Comparison of ENCODE assay signal across 9 cellular contexts in genomic region chr19:17406039-17406886, GRCh38. TPM values are rescaled to one million over a fixed set of nuclear protein-coding genes. Genes with fewer than 3 reads are reported as not detected.
A peak's percentile ranks its signal among the peaks of the same experiment; 100 is the strongest.
DNase-seq lines count a peak whose midpoint lies in the region; ATAC-seq and TF ChIP-seq lines count a peak whose summit lies in the region.
"Had no signal": no experiment of that assay in that cellular context is flagged by ENCODE, and none has a peak within 500 bp of the region (broad histone marks: within the 10 kb centered on the region; RNA-seq: fewer than 3 reads in every experiment).

No MANE protein-coding gene starts in this region.

- H3K23ac ChIP-seq in mesendoderm (ENCODE audit: low read length) = no peak overlapping the region

- H3K27ac ChIP-seq in mesendoderm (ENCODE audit: low read depth, low read length) = no peak overlapping the region
- peak overlapping the region; percentile 83 for H3K27ac ChIP-seq in vagina
- H3K27ac ChIP-seq in foreskin keratinocyte = no peak overlapping the region
- H3K27ac ChIP-seq: C4-2B had no signal

- peak overlapping the region; percentile 75 for H3K56ac ChIP-seq in mesendoderm (ENCODE audit: low read length)

- no peak overlapping the region for H3K18ac ChIP-seq in mesendoderm (ENCODE audit: low read length)

- ATAC-seq in activated naive CD8-positive, alpha-beta T cell treated with anti-CD3 and anti-CD28 coated beads, Interleukin-2, amount 10 ng/mL, durations not matched to agents 7 days and 5 days (ENCODE audit: low read depth) = peak; percentile 20
- no peak for ATAC-seq in foreskin keratinocyte

- H3K36me3 Mint-ChIP-seq in activated CD4-positive, alpha-beta T cell treated with anti-CD3 and anti-CD28 coated beads, Interleukin-2, amount 10 ng/mL, durations not matched to agents 7 days and 5 days (ENCODE audit: low read depth) = peaks cover 35% of the 10 kb centered on the region
- H3K36me3 Mint-ChIP-seq in activated naive CD8-positive, alpha-beta T cell treated with anti-CD3 and anti-CD28 coated beads, Interleukin-2, amount 10 ng/mL, durations not matched to agents 7 days and 5 days = peaks cover 18% of the 10 kb centered on the region

- peak; percentile 44 for DNase-seq in activated CD4-positive, alpha-beta T cell treated with anti-CD3 and anti-CD28 coated beads, Interleukin-2, amount 10 ng/mL, durations not matched to agents 7 days and 5 days
- no peak for DNase-seq in activated CD4-positive, alpha-beta T cell treated with anti-CD3 and anti-CD28 coated beads for 4 hours
- DNase-seq in Jurkat, Clone E6-1 (ENCODE audit: low read depth, low spot score) = peak; percentile 37
- peak; percentile 68 for DNase-seq in activated naive CD8-positive, alpha-beta T cell treated with anti-CD3 and anti-CD28 coated beads, Interleukin-2, amount 10 ng/mL, durations not matched to agents 7 days and 5 days
- DNase-seq in mesendoderm (no peak), vagina (ENCODE audit: extremely low spot score in 2 of 2) (no peak), foreskin keratinocyte (no peak)
- no peak for DNase-seq in effector CD8-positive, alpha-beta T cell (lab: John Stamatoyannopoulos, UW)

- H3K4ac ChIP-seq in mesendoderm (ENCODE audit: low read depth, low read length) = no peak overlapping the region

- CTCF ChIA-PET in activated CD4-positive, alpha-beta T cell treated with anti-CD3 and anti-CD28 coated beads, Interleukin-2, amount 10 ng/mL, durations not matched to agents 7 days and 5 days (lab: Charles Lee) = interaction anchor here (0.7 to 1.4 kb wide), 8 partner anchors 9 to 453 kb away, joined by 3 to 4 read pairs (median 3); partner anchors contain the start of genes MRPL34, MVB12A and RPL18A

- H3K27ac Mint-ChIP-seq in activated CD4-positive, alpha-beta T cell treated with anti-CD3 and anti-CD28 coated beads, Interleukin-2, amount 10 ng/mL, durations not matched to agents 7 days and 5 days = peak overlapping the region; percentile 95
- peak overlapping the region; percentile 91 for H3K27ac Mint-ChIP-seq in activated naive CD8-positive, alpha-beta T cell treated with anti-CD3 and anti-CD28 coated beads, Interleukin-2, amount 10 ng/mL, durations not matched to agents 7 days and 5 days

- no peak overlapping the region for H2BK120ac ChIP-seq in mesendoderm (ENCODE audit: low read depth, low read length)

- H2AK5ac ChIP-seq in mesendoderm (ENCODE audit: low read length) = no peak overlapping the region

- TF ChIP-seq CTCF in vagina (IDR thresholded peaks at IDR 0.05) (no peak), foreskin keratinocyte (conservative IDR thresholded peaks at IDR 0.05) (no peak)

- H4K5ac ChIP-seq in mesendoderm (ENCODE audit: low read length) = no peak overlapping the region

- H3K4me3 Mint-ChIP-seq in activated CD4-positive, alpha-beta T cell treated with anti-CD3 and anti-CD28 coated beads, Interleukin-2, amount 10 ng/mL, durations not matched to agents 7 days and 5 days = peak overlapping the region; percentile 96
- H3K4me3 Mint-ChIP-seq in activated naive CD8-positive, alpha-beta T cell treated with anti-CD3 and anti-CD28 coated beads, Interleukin-2, amount 10 ng/mL, durations not matched to agents 7 days and 5 days = peak overlapping the region; percentile 89

- no peak for TF ChIP-seq POLR2A in vagina (IDR thresholded peaks at IDR 0.05)

- H3K27me3 Mint-ChIP-seq in activated CD4-positive, alpha-beta T cell treated with anti-CD3 and anti-CD28 coated beads, Interleukin-2, amount 10 ng/mL, durations not matched to agents 7 days and 5 days = no peaks in the 10 kb centered on the region
- H3K27me3 Mint-ChIP-seq in activated naive CD8-positive, alpha-beta T cell treated with anti-CD3 and anti-CD28 coated beads, Interleukin-2, amount 10 ng/mL, durations not matched to agents 7 days and 5 days = no peaks in the 10 kb centered on the region

- H4K8ac ChIP-seq in mesendoderm (ENCODE audit: low read depth, low read length) = no peak overlapping the region

- H3K36me3 ChIP-seq in mesendoderm (ENCODE audit: control insufficient read depth, insufficient read depth, low read length) (no peaks in the 10 kb centered on the region), vagina (no peaks in the 10 kb centered on the region)

- no peak overlapping the region for H3K4me2 ChIP-seq in mesendoderm (ENCODE audit: low read length)

- no peak overlapping the region for H2BK5ac ChIP-seq in mesendoderm (ENCODE audit: low read length)

- H3K9me3 Mint-ChIP-seq in activated CD4-positive, alpha-beta T cell treated with anti-CD3 and anti-CD28 coated beads, Interleukin-2, amount 10 ng/mL, durations not matched to agents 7 days and 5 days = no peaks in the 10 kb centered on the region
- no peaks in the 10 kb centered on the region for H3K9me3 Mint-ChIP-seq in activated naive CD8-positive, alpha-beta T cell treated with anti-CD3 and anti-CD28 coated beads, Interleukin-2, amount 10 ng/mL, durations not matched to agents 7 days and 5 days

- POLR2A ChIA-PET in activated CD4-positive, alpha-beta T cell treated with anti-CD3 and anti-CD28 coated beads, Interleukin-2, amount 10 ng/mL, durations not matched to agents 7 days and 5 days (lab: Charles Lee) = interaction anchor here (0.5 to 2.7 kb wide), 3 partner anchors 13 to 114 kb away, joined by 3 to 14 read pairs (median 3); partner anchors contain the start of gene MVB12A
- POLR2A ChIA-PET in activated naive CD8-positive, alpha-beta T cell treated with anti-CD3 and anti-CD28 coated beads, Interleukin-2, amount 10 ng/mL, durations not matched to agents 7 days and 5 days (lab: Charles Lee) = interaction anchor here (0.5 to 6.3 kb wide), 20 partner anchors 12 to 1139 kb away, joined by 3 to 64 read pairs (median 3); partner anchors contain the start of genes ANO8, CCDC194, DDA1 and MVB12A

- whole genome bisulfite sequencing in mesendoderm (ENCODE audit: extremely low coverage, insufficient coverage, low lambda C conversion rate) = no CpG with 5 or more reads among the region's 10 CpGs

- H3K27me3 ChIP-seq in mesendoderm (ENCODE audit: insufficient read depth, low read length, poor library complexity) (no peaks in the 10 kb centered on the region), vagina (no peaks in the 10 kb centered on the region), foreskin keratinocyte (no peaks in the 10 kb centered on the region)

- no peaks in the 10 kb centered on the region for H3K79me2 ChIP-seq in mesendoderm (ENCODE audit: control insufficient read depth, insufficient read depth, low read length)

- H3K9me3 ChIP-seq in vagina = no peaks in the 10 kb centered on the region

- H3K4me3 ChIP-seq in Jurkat, Clone E6-1 (ENCODE audit: low read length) = peak overlapping the region; percentile 63
- H3K4me3 ChIP-seq in mesendoderm (ENCODE audit: low read length) (no peak overlapping the region), vagina (peak overlapping the region; percentile 44 to 45)

- peaks cover 42% of the 10 kb centered on the region for H3K4me1 Mint-ChIP-seq in activated CD4-positive, alpha-beta T cell treated with anti-CD3 and anti-CD28 coated beads, Interleukin-2, amount 10 ng/mL, durations not matched to agents 7 days and 5 days
- H3K4me1 Mint-ChIP-seq in activated naive CD8-positive, alpha-beta T cell treated with anti-CD3 and anti-CD28 coated beads, Interleukin-2, amount 10 ng/mL, durations not matched to agents 7 days and 5 days = peaks cover 25% of the 10 kb centered on the region

- H3K4me1 ChIP-seq in mesendoderm (ENCODE audit: control insufficient read depth, low read depth, low read length) (peaks cover 3% of the 10 kb centered on the region), vagina (peaks cover 12% of the 10 kb centered on the region), foreskin keratinocyte (no peaks in the 10 kb centered on the region)

- intact Hi-C loops in vagina (cut with DNase I) = no loop called here

- no peak overlapping the region for H3K9ac ChIP-seq in mesendoderm (ENCODE audit: low read length)

- no peaks in the 10 kb centered on the region for H3K79me1 ChIP-seq in mesendoderm (ENCODE audit: low read length)

- no peak overlapping the region for H2BK15ac ChIP-seq in mesendoderm (replicated peaks; ENCODE audit: low read depth)

RNA-seq across cellular contexts. Expression of gene BST2, which starts 0.8 kb away (rescaled TPM):
- 100 to 1,000 TPM; 192 to 198 TPM for total RNA-seq in activated CD4-positive, alpha-beta T cell treated with anti-CD3 and anti-CD28 coated beads, Interleukin-2, amount 10 ng/mL, durations not matched to agents 7 days and 5 days
- not detected for polyA plus RNA-seq in Jurkat, Clone E6-1 (2012; ENCODE audit: insufficient read depth, insufficient read length)
- total RNA-seq in activated naive CD8-positive, alpha-beta T cell treated with anti-CD3 and anti-CD28 coated beads, Interleukin-2, amount 10 ng/mL, durations not matched to agents 7 days and 5 days = 100 to 1,000 TPM; 197 to 201 TPM
- polyA plus RNA-seq in mesendoderm (2013, experiment 1 of 2) = 4.3 TPM
- 4.1 TPM for polyA plus RNA-seq in mesendoderm (2013, experiment 2 of 2)
- total RNA-seq in vagina = 88.4 TPM
- 5.4 and 7.1 TPM in 2 replicates for total RNA-seq in foreskin keratinocyte
- polyA plus RNA-seq in foreskin keratinocyte = 10.9 and 17.5 TPM in 2 replicates

RNA-seq across cellular contexts. Expression of gene CCDC194, which starts 12.3 kb away (rescaled TPM):
- 1 to 10 TPM; 3.7 to 4.2 TPM for total RNA-seq in activated CD4-positive, alpha-beta T cell treated with anti-CD3 and anti-CD28 coated beads, Interleukin-2, amount 10 ng/mL, durations not matched to agents 7 days and 5 days
- not detected for polyA plus RNA-seq in Jurkat, Clone E6-1 (2012; ENCODE audit: insufficient read depth, insufficient read length)
- total RNA-seq in activated naive CD8-positive, alpha-beta T cell treated with anti-CD3 and anti-CD28 coated beads, Interleukin-2, amount 10 ng/mL, durations not matched to agents 7 days and 5 days = 1 to 10 TPM; 4.7 to 5.4 TPM
- polyA plus RNA-seq in mesendoderm (2013, experiment 1 of 2) = not detected
- not detected for polyA plus RNA-seq in mesendoderm (2013, experiment 2 of 2)
- total RNA-seq in vagina (not detected), foreskin keratinocyte (not detected in 2 replicates)
- polyA plus RNA-seq in foreskin keratinocyte = not detected in 2 replicates

RNA-seq across cellular contexts. Expression of gene MVB12A, which starts 13.6 kb away (rescaled TPM):
- 10 to 100 TPM; 33.5 to 44.5 TPM for total RNA-seq in activated CD4-positive, alpha-beta T cell treated with anti-CD3 and anti-CD28 coated beads, Interleukin-2, amount 10 ng/mL, durations not matched to agents 7 days and 5 days
- polyA plus RNA-seq in Jurkat, Clone E6-1 (2012; ENCODE audit: insufficient read depth, insufficient read length) = 78.9 TPM
- 10 to 100 TPM; 34.1 to 40.3 TPM for total RNA-seq in activated naive CD8-positive, alpha-beta T cell treated with anti-CD3 and anti-CD28 coated beads, Interleukin-2, amount 10 ng/mL, durations not matched to agents 7 days and 5 days
- polyA plus RNA-seq in mesendoderm (2013, experiment 1 of 2) = 24.2 TPM
- polyA plus RNA-seq in mesendoderm (2013, experiment 2 of 2) = 22.3 TPM
- total RNA-seq in vagina = 53.3 TPM
- total RNA-seq in foreskin keratinocyte = 49.1 and 62.6 TPM in 2 replicates
- 78.8 and 91.2 TPM in 2 replicates for polyA plus RNA-seq in foreskin keratinocyte

RNA-seq across cellular contexts. Expression of gene PLVAP, which starts 29.1 kb away (rescaled TPM):
- not detected for total RNA-seq in activated CD4-positive, alpha-beta T cell treated with anti-CD3 and anti-CD28 coated beads, Interleukin-2, amount 10 ng/mL, durations not matched to agents 7 days and 5 days
- polyA plus RNA-seq in Jurkat, Clone E6-1 (2012; ENCODE audit: insufficient read depth, insufficient read length) = not detected
- under 1 TPM in 1 of 2 experiments, not detected in 1; 0.68 TPM for total RNA-seq in activated naive CD8-positive, alpha-beta T cell treated with anti-CD3 and anti-CD28 coated beads, Interleukin-2, amount 10 ng/mL, durations not matched to agents 7 days and 5 days
- 0.06 TPM for polyA plus RNA-seq in mesendoderm (2013, experiment 1 of 2)
- 0.08 TPM for polyA plus RNA-seq in mesendoderm (2013, experiment 2 of 2)
- 74.9 TPM for total RNA-seq in vagina
- not detected in 2 replicates for total RNA-seq in foreskin keratinocyte
- not detected in 2 replicates for polyA plus RNA-seq in foreskin keratinocyte

RNA-seq across cellular contexts. Expression of gene TMEM221, which starts 42.2 kb away (rescaled TPM):
- total RNA-seq in activated CD4-positive, alpha-beta T cell treated with anti-CD3 and anti-CD28 coated beads, Interleukin-2, amount 10 ng/mL, durations not matched to agents 7 days and 5 days = not detected
- not detected for polyA plus RNA-seq in Jurkat, Clone E6-1 (2012; ENCODE audit: insufficient read depth, insufficient read length)
- total RNA-seq in activated naive CD8-positive, alpha-beta T cell treated with anti-CD3 and anti-CD28 coated beads, Interleukin-2, amount 10 ng/mL, durations not matched to agents 7 days and 5 days = not detected
- 0.22 TPM for polyA plus RNA-seq in mesendoderm (2013, experiment 1 of 2)
- polyA plus RNA-seq in mesendoderm (2013, experiment 2 of 2) = 0.25 TPM
- 0.49 TPM for total RNA-seq in vagina
- 0.11 and 0.17 TPM in 2 replicates for total RNA-seq in foreskin keratinocyte
- 0.24 and 0.36 TPM in 2 replicates for polyA plus RNA-seq in foreskin keratinocyte

Comparison
In these comparisons a context has a peak if more than half of its experiments do, and no peak if none do; other contexts are left out.
1. DNase-seq: peak in activated CD4-positive, alpha-beta T cell treated with anti-CD3 and anti-CD28 coated beads, Interleukin-2, amount 10 ng/mL, durations not matched to agents 7 days and 5 days (single experiment), Jurkat, Clone E6-1 (single experiment) and activated naive CD8-positive, alpha-beta T cell treated with anti-CD3 and anti-CD28 coated beads, Interleukin-2, amount 10 ng/mL, durations not matched to agents 7 days and 5 days (single experiment); none in activated CD4-positive, alpha-beta T cell treated with anti-CD3 and anti-CD28 coated beads for 4 hours (0 of 2), mesendoderm (single experiment), vagina (0 of 2), foreskin keratinocyte (0 of 2) and effector CD8-positive, alpha-beta T cell (single experiment).
2. RNA of gene BST2, which starts 0.8 kb away (total RNA-seq): 197 to 201 TPM in activated naive CD8-positive, alpha-beta T cell treated with anti-CD3 and anti-CD28 coated beads, Interleukin-2, amount 10 ng/mL, durations not matched to agents 7 days and 5 days, 192 to 198 TPM in activated CD4-positive, alpha-beta T cell treated with anti-CD3 and anti-CD28 coated beads, Interleukin-2, amount 10 ng/mL, durations not matched to agents 7 days and 5 days and 88.4 TPM in vagina (single experiment); 5.4 to 7.1 TPM in foreskin keratinocyte; every median in the first group is over 10 times any median in the second.